In the genomic region with DNA sequence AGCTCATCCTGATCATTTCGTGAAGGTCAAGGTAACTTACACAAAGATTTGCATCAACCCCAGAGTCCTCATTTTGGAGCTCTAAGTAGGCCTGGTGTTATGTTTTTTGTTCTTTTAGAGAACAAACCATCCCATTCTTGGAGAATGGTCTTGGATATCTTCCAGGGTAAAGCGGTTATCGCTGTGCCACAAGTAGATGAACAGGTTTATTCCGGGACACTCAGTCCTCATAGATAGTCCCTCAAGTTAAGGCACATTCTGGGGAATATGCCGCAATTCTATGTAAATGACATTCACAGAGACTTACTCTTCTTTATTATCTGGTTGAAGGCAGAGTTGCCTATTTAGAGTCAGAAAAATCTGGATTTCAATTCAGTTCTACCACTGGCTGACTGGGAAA, we compare ENCODE assay signal across 34 cellular contexts.
"Had no signal": no experiment of that assay in that cellular context is flagged by ENCODE, and none has a peak within 500 bp of the region (broad histone marks: within the 10 kb centered on the region; RNA-seq: fewer than 3 reads in every experiment).

No MANE protein-coding gene starts in this region.

- DNase-seq: activated B cell treated with CpG ODN at 0.5 μM for 24 hours; activated CD4-positive, alpha-beta T cell treated with anti-CD3 and anti-CD28 coated beads for 48 hours; activated CD4-positive, alpha-beta T cell treated with anti-CD3 and anti-CD28 coated beads, Interleukin-2, amount 50 U/mL, for 1 hour; activated CD4-positive, alpha-beta T cell treated with anti-CD3 and anti-CD28 coated beads, Interleukin-2, amount 50 U/mL, for 48 hours; activated CD8-positive, alpha-beta memory T cell treated with anti-CD3 and anti-CD28 coated beads for 24 hours; activated CD8-positive, alpha-beta T cell treated with anti-CD3 and anti-CD28 coated beads for 36 hours; activated effector memory CD4-positive, alpha-beta T cell treated with anti-CD3 and anti-CD28 coated beads, Interleukin-2, amount 50 U/mL, for 16 hours; activated naive CD4-positive, alpha-beta T cell treated with anti-CD3 and anti-CD28 coated beads for 36 hours; activated naive CD8-positive, alpha-beta T cell treated with anti-CD3 and anti-CD28 coated beads for 36 hours; activated naive CD8-positive, alpha-beta T cell treated with anti-CD3 and anti-CD28 coated beads, Interleukin-2, amount 50 U/mL, for 24 hours; activated T-cell treated with anti-CD3 and anti-CD28 coated beads, Interleukin-2, amount 50 U/mL, for 4 hours; adrenal gland; amygdala; aorta; cortex of kidney; dermis blood vessel endothelial cell; effector CD4-positive, alpha-beta T cell; effector memory CD8-positive, alpha-beta T cell; erythroblast; foreskin keratinocyte; gastrocnemius medialis; glutamatergic neuron; T-helper 1 cell; T-helper 17 cell; T1000; WERI-Rb-1 had no signal

- H3K27ac Mint-ChIP-seq: activated B cell treated with CpG ODN at 0.5 μM for 24 hours; activated CD8-positive, alpha-beta T cell treated with anti-CD3 and anti-CD28 coated beads for 36 hours; activated naive CD4-positive, alpha-beta T cell treated with anti-CD3 and anti-CD28 coated beads for 36 hours; activated naive CD4-positive, alpha-beta T cell treated with anti-CD3 and anti-CD28 coated beads, Interleukin-2, amount 50 U/mL, for 24 hours; activated naive CD8-positive, alpha-beta T cell treated with anti-CD3 and anti-CD28 coated beads for 36 hours; activated naive CD8-positive, alpha-beta T cell treated with anti-CD3 and anti-CD28 coated beads, Interleukin-2, amount 50 U/mL, for 24 hours; activated T-helper 1 cell treated with anti-CD3 and anti-CD28 coated beads, Interleukin-12 subunit alpha, Interleukin-12 subunit beta, Interleukin-2, Interleukin-4 antibody, amounts not matched to agents 30 ng/mL and 10 ng/mL and 1 ng/mL, durations not matched to agents 14 hours and 24 hours and 36 hours; activated T-helper 2 cell treated with anti-CD3 and anti-CD28 coated beads, Interferon-gamma antibody, Interleukin-2, Interleukin-4, amounts not matched to agents 10 μg/mL and 5 μg/mL and 100 μg/mL, durations not matched to agents 14 hours and 24 hours and 36 hours; effector memory CD8-positive, alpha-beta T cell; T-helper 17 cell; T-helper 2 cell treated with Interferon-gamma antibody and Interleukin-4, amounts not matched to agents 5 μg/mL and 100 μg/mL, for 36 hours had no signal

- H3K9me3 Mint-ChIP-seq: activated CD8-positive, alpha-beta T cell treated with anti-CD3 and anti-CD28 coated beads for 36 hours; activated naive CD4-positive, alpha-beta T cell treated with anti-CD3 and anti-CD28 coated beads, Interleukin-2, amount 50 U/mL, for 24 hours; activated naive CD8-positive, alpha-beta T cell treated with anti-CD3 and anti-CD28 coated beads for 36 hours; activated naive CD8-positive, alpha-beta T cell treated with anti-CD3 and anti-CD28 coated beads, Interleukin-2, amount 50 U/mL, for 24 hours; activated T-helper 2 cell treated with anti-CD3 and anti-CD28 coated beads, Interferon-gamma antibody, Interleukin-2, Interleukin-4, amounts not matched to agents 10 μg/mL and 5 μg/mL and 100 μg/mL, durations not matched to agents 14 hours and 24 hours and 36 hours; T-helper 2 cell treated with Interferon-gamma antibody and Interleukin-4, amounts not matched to agents 5 μg/mL and 100 μg/mL, for 36 hours had no signal

- H3K27me3 Mint-ChIP-seq: activated B cell treated with CpG ODN at 0.5 μM for 24 hours; effector memory CD8-positive, alpha-beta T cell; T-helper 17 cell had no signal

- ATAC-seq: activated CD4-positive, CD25-positive, alpha-beta regulatory T cell treated with anti-CD3 and anti-CD28 coated beads, Interleukin-2, amount 50 U/mL, for 24 hours; activated CD8-positive, alpha-beta T cell treated with anti-CD3 and anti-CD28 coated beads for 36 hours; activated naive CD8-positive, alpha-beta T cell treated with anti-CD3 and anti-CD28 coated beads, Interleukin-2, amount 50 U/mL, for 24 hours; activated T-cell treated with anti-CD3 and anti-CD28 coated beads, Interleukin-2, amount 50 U/mL, for 4 hours; effector memory CD8-positive, alpha-beta T cell; foreskin keratinocyte; gastrocnemius medialis; T-helper 17 cell had no signal

- H3K9me3 ChIP-seq: adrenal gland, esophagus muscularis mucosa, gastrocnemius medialis had no signal

- H3K4me3 ChIP-seq: adrenal gland, esophagus muscularis mucosa, gastrocnemius medialis had no signal

- H3K27me3 ChIP-seq: adrenal gland, brain microvascular endothelial cell, esophagus muscularis mucosa, foreskin keratinocyte, gastrocnemius medialis had no signal

- H3K4me1 Mint-ChIP-seq: activated naive CD4-positive, alpha-beta T cell treated with anti-CD3 and anti-CD28 coated beads, Interleukin-2, amount 50 U/mL, for 24 hours; activated naive CD8-positive, alpha-beta T cell treated with anti-CD3 and anti-CD28 coated beads for 36 hours; activated naive CD8-positive, alpha-beta T cell treated with anti-CD3 and anti-CD28 coated beads, Interleukin-2, amount 50 U/mL, for 24 hours; central memory CD8-positive, alpha-beta T cell; T-helper 17 cell had no signal

- H3K36me3 Mint-ChIP-seq: activated naive CD4-positive, alpha-beta T cell treated with anti-CD3 and anti-CD28 coated beads, Interleukin-2, amount 50 U/mL, for 24 hours; activated naive CD8-positive, alpha-beta T cell treated with anti-CD3 and anti-CD28 coated beads for 36 hours had no signal

- H3K4me1 ChIP-seq: adrenal gland, esophagus muscularis mucosa, foreskin keratinocyte, gastrocnemius medialis had no signal

- H3K27ac ChIP-seq: adrenal gland, esophagus muscularis mucosa, foreskin keratinocyte, gastrocnemius medialis, WERI-Rb-1 had no signal

- H3K36me3 ChIP-seq: adrenal gland, brain microvascular endothelial cell, gastrocnemius medialis, WERI-Rb-1 had no signal

- H3K4me3 Mint-ChIP-seq: activated B cell treated with CpG ODN at 0.5 μM for 24 hours; activated CD8-positive, alpha-beta T cell treated with anti-CD3 and anti-CD28 coated beads for 36 hours; activated naive CD4-positive, alpha-beta T cell treated with anti-CD3 and anti-CD28 coated beads for 36 hours; activated naive CD4-positive, alpha-beta T cell treated with anti-CD3 and anti-CD28 coated beads, Interleukin-2, amount 50 U/mL, for 24 hours; activated naive CD8-positive, alpha-beta T cell treated with anti-CD3 and anti-CD28 coated beads for 36 hours; activated naive CD8-positive, alpha-beta T cell treated with anti-CD3 and anti-CD28 coated beads, Interleukin-2, amount 50 U/mL, for 24 hours; activated T-cell treated with anti-CD3 and anti-CD28 coated beads, Interleukin-2, amount 50 U/mL, for 4 hours; activated T-helper 1 cell treated with anti-CD3 and anti-CD28 coated beads, Interleukin-12 subunit alpha, Interleukin-12 subunit beta, Interleukin-2, Interleukin-4 antibody, amounts not matched to agents 30 ng/mL and 10 ng/mL and 1 ng/mL, durations not matched to agents 14 hours and 24 hours and 36 hours; central memory CD8-positive, alpha-beta T cell; effector memory CD8-positive, alpha-beta T cell; T-helper 17 cell; T-helper 2 cell treated with Interferon-gamma antibody and Interleukin-4, amounts not matched to agents 5 μg/mL and 100 μg/mL, for 36 hours had no signal
